ENCODE assay signal across 29 cellular contexts in genomic region chr1:30371179-30371788, GRCh38.
"Had no signal": no experiment of that assay in that cellular context is flagged by ENCODE, and none has a peak within 500 bp of the region (broad histone marks: within the 10 kb centered on the region; RNA-seq: fewer than 3 reads in every experiment).

No MANE protein-coding gene starts in this region.

- H3K27me3 ChIP-seq: gastrocnemius medialis, hepatocyte, right lobe of liver, testis had no signal

- H3K4me1 Mint-ChIP-seq: central memory CD8-positive, alpha-beta T cell; memory B cell; natural killer cell had no signal

- H3K4me1 ChIP-seq: gastrocnemius medialis, right lobe of liver, testis had no signal

- H3K4me3 Mint-ChIP-seq: activated CD4-positive, alpha-beta memory T cell treated with anti-CD3 and anti-CD28 coated beads for 36 hours; activated naive CD8-positive, alpha-beta T cell; activated T-cell treated with anti-CD3 and anti-CD28 coated beads, Interleukin-2, amount 50 U/mL, for 72 hours; central memory CD8-positive, alpha-beta T cell; memory B cell; natural killer cell; T-helper 2 cell treated with Interferon-gamma antibody and Interleukin-4, amounts not matched to agents 5 μg/mL and 100 μg/mL, for 36 hours had no signal

- H3K9me3 Mint-ChIP-seq: activated CD4-positive, alpha-beta memory T cell treated with anti-CD3 and anti-CD28 coated beads for 36 hours; activated T-cell treated with anti-CD3 and anti-CD28 coated beads, Interleukin-2, amount 50 U/mL, for 72 hours; central memory CD8-positive, alpha-beta T cell; memory B cell; natural killer cell; T-helper 2 cell treated with Interferon-gamma antibody and Interleukin-4, amounts not matched to agents 5 μg/mL and 100 μg/mL, for 36 hours had no signal

- H3K36me3 Mint-ChIP-seq: activated CD4-positive, alpha-beta memory T cell treated with anti-CD3 and anti-CD28 coated beads for 36 hours; activated naive CD8-positive, alpha-beta T cell; memory B cell; natural killer cell had no signal

- H3K36me3 ChIP-seq: gastrocnemius medialis, right lobe of liver had no signal

- H3K9me3 ChIP-seq: gastrocnemius medialis, right lobe of liver, testis had no signal

- H3K79me2 ChIP-seq: hepatocyte had no signal

- DNase-seq: activated CD4-positive, alpha-beta memory T cell treated with anti-CD3 and anti-CD28 coated beads for 36 hours; activated CD4-positive, alpha-beta T cell treated with anti-CD3 and anti-CD28 coated beads for 4 hours; activated effector memory CD4-positive, alpha-beta T cell treated with Interleukin-2 at 50 U/mL for 16 hours; activated naive CD4-positive, alpha-beta T cell treated with Interleukin-2 at 50 U/mL for 16 hours; activated T-cell treated with anti-CD3 and anti-CD28 coated beads for 4 hours; activated T-cell treated with anti-CD3 and anti-CD28 coated beads, Interleukin-2, amount 50 U/mL, for 72 hours; anterior cingulate cortex; dermis blood vessel endothelial cell; effector CD4-positive, alpha-beta T cell; gastrocnemius medialis; left colon; natural killer cell; right lobe of liver; stimulated activated CD4-positive, alpha-beta T cell treated with anti-CD3 and anti-CD28 coated beads, Interleukin-12 subunit alpha, Interleukin-12 subunit beta, amount 100 ng/mL, for 4 hours; stimulated activated CD4-positive, alpha-beta T cell treated with anti-CD3 and anti-CD28 coated beads, Interleukin-4, amount 100 ng/mL, for 1 hour; stimulated activated naive CD8-positive, alpha-beta T cell treated with anti-CD3 and anti-CD28 coated beads, Interleukin-15, Interleukin-2, amounts not matched to agents 100 U/mL and 50 U/mL, for 24 hours; T-helper 1 cell; testis; trophoblast cell had no signal

- H2AFZ ChIP-seq: hepatocyte had no signal

- H3K27ac Mint-ChIP-seq: activated CD4-positive, alpha-beta memory T cell treated with anti-CD3 and anti-CD28 coated beads for 36 hours; activated naive CD8-positive, alpha-beta T cell; activated T-cell treated with anti-CD3 and anti-CD28 coated beads, Interleukin-2, amount 50 U/mL, for 72 hours; memory B cell; natural killer cell; T-helper 2 cell treated with Interferon-gamma antibody and Interleukin-4, amounts not matched to agents 5 μg/mL and 100 μg/mL, for 36 hours had no signal

- H3K4me3 ChIP-seq: gastrocnemius medialis, hepatocyte, right lobe of liver, skin epidermis, testis had no signal

- ATAC-seq: activated T-cell treated with anti-CD3 and anti-CD28 coated beads, Interleukin-2, amount 50 U/mL, for 72 hours; gastrocnemius medialis; left colon; natural killer cell; right lobe of liver; stimulated activated naive CD8-positive, alpha-beta T cell treated with anti-CD3 and anti-CD28 coated beads, Interleukin-15, Interleukin-2, amounts not matched to agents 100 U/mL and 50 U/mL, for 24 hours had no signal

- H3K4me2 ChIP-seq: hepatocyte had no signal

- FAIRE-seq: endometrium, keratinocyte, urothelium cell line had no signal

- H3K27ac ChIP-seq: epithelial cell of prostate, gastrocnemius medialis, hepatocyte, right lobe of liver, skin epidermis, testis had no signal
